9 cellular contexts compared by ENCODE assay signal in the genomic region with DNA sequence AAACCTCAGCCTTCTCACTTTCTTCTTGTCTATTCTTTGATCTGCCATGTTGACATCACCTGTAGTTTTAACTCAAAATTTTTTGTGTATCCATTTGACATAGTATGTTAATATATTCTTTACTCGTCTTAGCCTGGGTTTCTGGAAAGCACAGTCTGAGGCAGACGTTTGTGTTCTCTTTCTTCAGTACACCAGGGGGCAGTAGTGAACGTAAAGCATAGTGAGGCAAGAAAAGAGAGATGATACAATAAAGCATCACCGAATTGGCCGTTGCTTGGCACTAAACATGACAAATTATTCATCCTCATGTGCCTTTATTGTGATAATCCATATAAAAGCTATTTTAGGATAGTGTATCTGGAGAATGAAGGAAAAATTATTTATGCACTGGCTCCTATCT.
DNase-seq lines count a peak whose midpoint lies in the region; ATAC-seq and TF ChIP-seq lines count a peak whose summit lies in the region.
"Had no signal": no experiment of that assay in that cellular context is flagged by ENCODE, and none has a peak within 500 bp of the region (broad histone marks: within the 10 kb centered on the region; RNA-seq: fewer than 3 reads in every experiment).

No MANE protein-coding gene starts in this region.

- no peaks in the 10 kb centered on the region for H3K79me1 ChIP-seq in trophoblast cell (ENCODE audit: low read length)

- no peak for TF ChIP-seq POLR2A in erythroblast (IDR thresholded peaks at IDR 0.05; ENCODE audit: low read length)

- H3K4me3 ChIP-seq in RWPE2 (ENCODE audit: severe bottlenecking) (no peak overlapping the region), trophoblast cell (ENCODE audit: low read depth, low read length) (no peak overlapping the region)

- no peak overlapping the region for H3K27ac Mint-ChIP-seq in natural killer cell
- no peak overlapping the region for H3K27ac Mint-ChIP-seq in natural killer cell treated with Interleukin-12 subunit alpha and Interleukin-12 subunit beta and Interleukin-15 and Interleukin-18, amount 100 ng/mL, for 72 hours
- H3K27ac Mint-ChIP-seq: dendritic cell treated with granulocyte-macrophage colony-stimulating factor and Interleukin-4, amounts not matched to agents 40 ng/mL and 50 ng/mL, for 4 days had no signal

- H4K91ac ChIP-seq in trophoblast cell (ENCODE audit: low read depth, low read length), result no peak overlapping the region

- H3K4ac ChIP-seq in trophoblast cell (ENCODE audit: low read depth, low read length), result no peak overlapping the region

- H3K4me3 Mint-ChIP-seq in natural killer cell, result no peak overlapping the region
- no peak overlapping the region for H3K4me3 Mint-ChIP-seq in natural killer cell treated with Interleukin-12 subunit alpha and Interleukin-12 subunit beta and Interleukin-15 and Interleukin-18, amount 100 ng/mL, for 72 hours
- H3K4me3 Mint-ChIP-seq: dendritic cell treated with granulocyte-macrophage colony-stimulating factor and Interleukin-4, amounts not matched to agents 40 ng/mL and 50 ng/mL, for 4 days had no signal

- H4K12ac ChIP-seq in trophoblast cell (ENCODE audit: low read depth, low read length), result no peak overlapping the region

- WGBS in trophoblast cell (ENCODE audit: extremely low coverage, insufficient coverage, insufficient read length), result no CpG with 5 or more reads among the region's 5 CpGs

- intact Hi-C loops in natural killer cell (cut with micrococcal nuclease), result no loop called here

- no peak overlapping the region for H2BK5ac ChIP-seq in trophoblast cell (ENCODE audit: low read depth, low read length, poor library complexity)

- H2AK5ac ChIP-seq in trophoblast cell (ENCODE audit: low read length), result no peak overlapping the region

- no peaks in the 10 kb centered on the region for H3K4me1 Mint-ChIP-seq in natural killer cell
- H3K4me1 Mint-ChIP-seq in natural killer cell treated with Interleukin-12 subunit alpha and Interleukin-12 subunit beta and Interleukin-15 and Interleukin-18, amount 100 ng/mL, for 72 hours (ENCODE audit: low read depth in 2 of 2), result no peaks in the 10 kb centered on the region

- no peaks in the 10 kb centered on the region for H3K36me3 Mint-ChIP-seq in natural killer cell
- H3K36me3 Mint-ChIP-seq in natural killer cell treated with Interleukin-12 subunit alpha and Interleukin-12 subunit beta and Interleukin-15 and Interleukin-18, amount 100 ng/mL, for 72 hours, result no peaks in the 10 kb centered on the region

- peaks cover 15% of the 10 kb centered on the region for H3K4me1 ChIP-seq in RWPE2 (ENCODE audit: insufficient read depth, poor library complexity, severe bottlenecking)
- H3K4me1 ChIP-seq in trophoblast cell (ENCODE audit: control insufficient read depth in 1 of 2, insufficient read depth in 2 of 2, low read length in 2 of 2), result no peaks in the 10 kb centered on the region

- H3K9ac ChIP-seq in trophoblast cell (ENCODE audit: low read length), result no peak overlapping the region

- TF ChIP-seq CTCF in natural killer cell (IDR thresholded peaks at IDR 0.05), result peak; percentile 8
- peak; percentile 67 for TF ChIP-seq CTCF in RWPE2 (IDR thresholded peaks at IDR 0.05; ENCODE audit: poor library complexity, severe bottlenecking)

- no peaks in the 10 kb centered on the region for H3K36me3 ChIP-seq in RWPE2 (ENCODE audit: low read depth)
- H3K36me3 ChIP-seq in trophoblast cell (ENCODE audit: control insufficient read depth in 1 of 2, insufficient read depth in 2 of 2, low read length in 2 of 2), result no peaks in the 10 kb centered on the region

- H3K14ac ChIP-seq in trophoblast cell (ENCODE audit: low read length), result no peak overlapping the region

- H4K8ac ChIP-seq in trophoblast cell (ENCODE audit: low read depth, low read length), result no peak overlapping the region

- no peak overlapping the region for H3K27ac ChIP-seq in RWPE2 (ENCODE audit: poor library complexity, severe bottlenecking)
- H3K27ac ChIP-seq in trophoblast cell (ENCODE audit: low read depth, low read length), result no peak overlapping the region

- H2BK12ac ChIP-seq in trophoblast cell (ENCODE audit: low read length), result no peak overlapping the region

- no peak overlapping the region for H3K23ac ChIP-seq in trophoblast cell (ENCODE audit: low read length)

- no peaks in the 10 kb centered on the region for H3K9me3 Mint-ChIP-seq in natural killer cell
- H3K9me3 Mint-ChIP-seq in natural killer cell treated with Interleukin-12 subunit alpha and Interleukin-12 subunit beta and Interleukin-15 and Interleukin-18, amount 100 ng/mL, for 72 hours, result no peaks in the 10 kb centered on the region
- H3K9me3 Mint-ChIP-seq: dendritic cell treated with granulocyte-macrophage colony-stimulating factor and Interleukin-4, amounts not matched to agents 40 ng/mL and 50 ng/mL, for 4 days had no signal

- H3K27me3 ChIP-seq in RWPE2 (ENCODE audit: insufficient read depth, poor library complexity, severe bottlenecking) (no peaks in the 10 kb centered on the region), trophoblast cell (ENCODE audit: insufficient read depth, low read length) (no peaks in the 10 kb centered on the region)

- ATAC-seq in natural killer cell, result no peak
- ATAC-seq in natural killer cell treated with Interleukin-12 subunit alpha and Interleukin-12 subunit beta and Interleukin-15 and Interleukin-18, amount 100 ng/mL, for 72 hours, result no peak
- ATAC-seq in HG03442 (IDR thresholded peaks at IDR 0.05; ENCODE audit: unreplicated experiment), result peak; percentile 74
- ATAC-seq in RWPE2 (ENCODE audit: low read depth), result 0 out of 3 replicates have a peak, but pooled peaks have one; percentile 38
- no peak for ATAC-seq in HG02870 (IDR thresholded peaks at IDR 0.05; ENCODE audit: unreplicated experiment)

- no peak overlapping the region for H2AFZ ChIP-seq in trophoblast cell (ENCODE audit: insufficient read depth, low read length, poor library complexity)

- H3K4me2 ChIP-seq in trophoblast cell (ENCODE audit: low read length), result no peak overlapping the region

- no peak overlapping the region for H2BK120ac ChIP-seq in trophoblast cell (ENCODE audit: insufficient read depth, low read length, poor library complexity)

- DNase-seq in natural killer cell, result no peak
- DNase-seq in natural killer cell treated with Interleukin-12 subunit alpha and Interleukin-12 subunit beta and Interleukin-15 and Interleukin-18, amount 100 ng/mL, for 72 hours (ENCODE audit: low spot score), result no peak
- no peak for DNase-seq in RWPE2 (ENCODE audit: low spot score)
- peak; percentile 49 to 71 for DNase-seq in erythroblast (lab: John Stamatoyannopoulos, UW)
- peak; percentile 13 to 78 for DNase-seq in trophoblast cell
- no peak for DNase-seq in middle frontal gyrus (ENCODE audit: extremely low spot score, low spot score)

- H3K27me3 Mint-ChIP-seq in natural killer cell (ENCODE audit: low read depth in 2 of 2), result peaks cover 0 to 6% of the 10 kb centered on the region in 2 donors
- peaks cover 4 to 20% of the 10 kb centered on the region in 2 donors for H3K27me3 Mint-ChIP-seq in natural killer cell treated with Interleukin-12 subunit alpha and Interleukin-12 subunit beta and Interleukin-15 and Interleukin-18, amount 100 ng/mL, for 72 hours

- H3K79me2 ChIP-seq in trophoblast cell (ENCODE audit: control insufficient read depth, insufficient read depth, low read length, poor library complexity), result no peaks in the 10 kb centered on the region

- no peaks in the 10 kb centered on the region for H3K9me3 ChIP-seq in RWPE2 (ENCODE audit: severe bottlenecking)
- H3K9me3 ChIP-seq in trophoblast cell (ENCODE audit: insufficient read depth, low read depth, low read length), result no peaks in the 10 kb centered on the region

- no peak overlapping the region for H3K18ac ChIP-seq in trophoblast cell (ENCODE audit: low read length)

Comparison
In these comparisons a context has a peak if more than half of its experiments do, and no peak if none do; other contexts are left out.
1. ATAC-seq: peak in HG03442 (single experiment) and RWPE2 (single experiment); none in natural killer cell (0 of 3), natural killer cell treated with Interleukin-12 subunit alpha and Interleukin-12 subunit beta and Interleukin-15 and Interleukin-18, amount 100 ng/mL, for 72 hours (0 of 2) and HG02870 (single experiment).
2. DNase-seq: peak in erythroblast (2 of 2) and trophoblast cell (2 of 2); none in natural killer cell (single experiment), natural killer cell treated with Interleukin-12 subunit alpha and Interleukin-12 subunit beta and Interleukin-15 and Interleukin-18, amount 100 ng/mL, for 72 hours (single experiment), RWPE2 (single experiment) and middle frontal gyrus (single experiment).